ENCODE assay signal across 9 cellular contexts in the genomic region with DNA sequence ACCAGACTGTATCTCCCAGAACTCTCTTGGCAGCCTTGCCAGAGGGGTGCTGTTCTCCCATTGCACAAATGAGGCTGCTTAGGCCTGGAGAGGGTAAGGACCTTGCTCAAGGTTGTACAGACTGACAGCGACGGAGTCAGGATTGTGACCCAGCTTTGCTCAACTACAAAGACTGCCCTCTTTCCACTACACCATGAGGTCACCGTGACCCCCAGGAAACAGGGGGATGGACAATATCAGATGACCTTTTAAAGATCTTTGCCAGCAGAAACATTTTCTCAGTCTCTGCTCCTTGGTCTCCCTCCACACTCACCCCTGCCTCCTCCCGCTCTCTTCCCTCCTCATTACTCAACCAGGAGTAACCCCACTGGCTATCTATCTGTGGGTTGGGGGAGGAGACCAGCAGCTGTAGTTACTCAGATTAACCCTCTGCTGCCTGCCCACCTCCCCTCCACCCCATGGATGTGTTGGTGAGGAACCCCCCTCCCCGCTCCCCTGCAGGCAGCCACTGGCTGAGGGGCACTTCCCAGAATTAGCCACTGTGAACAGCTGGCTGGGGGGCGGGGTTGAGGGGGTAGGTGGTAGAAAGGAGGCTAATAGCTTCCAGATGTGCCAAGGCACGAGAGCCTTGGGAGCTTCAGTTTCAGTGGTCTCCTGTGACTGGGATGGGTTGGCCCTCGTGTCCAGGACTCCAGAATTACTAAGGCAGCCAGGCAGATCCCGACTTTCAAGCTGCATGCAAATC. TPM values are rescaled to one million over a fixed set of nuclear protein-coding genes. Genes with fewer than 3 reads are reported as not detected.
DNase-seq lines count a peak whose midpoint lies in the region; ATAC-seq and TF ChIP-seq lines count a peak whose summit lies in the region.
"Had no signal": no experiment of that assay in that cellular context is flagged by ENCODE, and none has a peak within 500 bp of the region (broad histone marks: within the 10 kb centered on the region; RNA-seq: fewer than 3 reads in every experiment).

No MANE protein-coding gene starts in this region.

- intact Hi-C loops in esophagus muscularis mucosa (cut with DNase I) = no loop called here

- H3K9me3 ChIP-seq in neuronal stem cell (replicated peaks in 1 of 2; ENCODE audit: control insufficient read depth in 2 of 2, insufficient read depth in 1 of 2, low read depth in 1 of 2, low read length in 2 of 2) = no peaks in the 10 kb centered on the region
- H3K9me3 ChIP-seq in esophagus muscularis mucosa = no peaks in the 10 kb centered on the region
- H3K9me3 ChIP-seq: prostate gland had no signal

- peak overlapping the region; percentile 67 for H2BK5ac ChIP-seq in neuronal stem cell (ENCODE audit: low read length)

- H3K18ac ChIP-seq in neuronal stem cell (ENCODE audit: low read length) = peak overlapping the region; percentile 61

- TF ChIP-seq EP300 in esophagus muscularis mucosa (IDR thresholded peaks at IDR 0.05) = no peak

- no peak overlapping the region for H4K91ac ChIP-seq in neuronal stem cell (ENCODE audit: low read depth, low read length, poor library complexity)

- no CpG with 5 or more reads among the region's 9 CpGs for WGBS in neuronal stem cell (ENCODE audit: extremely low coverage in 2 of 2, insufficient read length in 2 of 2, insufficient replicate concordance in 1 of 2), 2 donors
- 76% methylated on average over 7 of the region's 9 CpGs for WGBS in esophagus muscularis mucosa

- H3K36me3 ChIP-seq in neuronal stem cell (replicated peaks in 1 of 2; ENCODE audit: control insufficient read depth in 2 of 2, insufficient read depth in 2 of 2, low read length in 2 of 2) = no peaks in the 10 kb centered on the region
- H3K36me3 ChIP-seq in esophagus muscularis mucosa = no peaks in the 10 kb centered on the region
- H3K36me3 ChIP-seq: prostate gland had no signal

- no peak overlapping the region for H3K4ac ChIP-seq in neuronal stem cell (ENCODE audit: low read length)

- peak overlapping the region; percentile 1 for H3K14ac ChIP-seq in neuronal stem cell (ENCODE audit: low read length)

- H2AFZ ChIP-seq in neuronal stem cell (ENCODE audit: low read length) = peak overlapping the region; percentile 3

- DNase-seq in SK-N-DZ (ENCODE audit: low spot score) = peak; percentile 71
- DNase-seq in neuronal stem cell (ENCODE audit: low spot score) = no peak
- no peak for DNase-seq in esophagus muscularis mucosa (ENCODE audit: extremely low spot score)
- no peak for DNase-seq in dermis blood vessel endothelial cell
- no peak for DNase-seq in GDM1 (lab: John Stamatoyannopoulos, UW)
- no peak for DNase-seq in HCEC 1CT

- H3K27me3 ChIP-seq in neuronal stem cell (ENCODE audit: control insufficient read depth in 3 of 3, insufficient read depth in 3 of 3, low read depth in 1 of 3, low read length in 3 of 3) (peaks cover 0 to 14% (median 0%) of the 10 kb centered on the region in 3 experiments), esophagus muscularis mucosa (no peaks in the 10 kb centered on the region)

- TF ChIP-seq CTCF in esophagus muscularis mucosa (IDR thresholded peaks at IDR 0.05) = no peak

- H3K4me1 ChIP-seq in neuronal stem cell (ENCODE audit: control insufficient read depth in 2 of 2, insufficient read depth in 1 of 2, low read depth in 1 of 2, low read length in 2 of 2) = peaks cover 11 to 12% of the 10 kb centered on the region in 2 donors
- peaks cover 19 to 30% (median 28%) of the 10 kb centered on the region in 4 donors for H3K4me1 ChIP-seq in esophagus muscularis mucosa

- H2AK5ac ChIP-seq in neuronal stem cell (ENCODE audit: low read depth, low read length) = peak overlapping the region; percentile 72

- no peak overlapping the region for H3K23ac ChIP-seq in neuronal stem cell (ENCODE audit: low read depth, low read length, poor library complexity)

- H2BK12ac ChIP-seq in neuronal stem cell (ENCODE audit: low read length) = no peak overlapping the region

- peak overlapping the region; percentile 1 for H2BK120ac ChIP-seq in neuronal stem cell (ENCODE audit: low read depth, low read length)

- no peak overlapping the region for H3K4me2 ChIP-seq in neuronal stem cell (ENCODE audit: insufficient read depth, low read length, poor library complexity, severe bottlenecking)

- no peak overlapping the region for H4K8ac ChIP-seq in neuronal stem cell (ENCODE audit: low read depth, low read length)

- H3K9ac ChIP-seq in neuronal stem cell (ENCODE audit: low read depth, low read length, poor library complexity) = no peak overlapping the region

- H3K4me3 ChIP-seq in neuronal stem cell (ENCODE audit: low read length in 2 of 2) (no peak overlapping the region), esophagus muscularis mucosa (no peak overlapping the region)
- H3K4me3 ChIP-seq: prostate gland had no signal

- H2BK15ac ChIP-seq in neuronal stem cell (ENCODE audit: low read length) = peak overlapping the region; percentile 54

- ATAC-seq in GM19025 (IDR thresholded peaks at IDR 0.05; ENCODE audit: low read depth, unreplicated experiment) (peak; percentile 19), HG02870 (IDR thresholded peaks at IDR 0.05; ENCODE audit: unreplicated experiment) (peak; percentile 13)

- no peak for TF ChIP-seq POLR2A in esophagus muscularis mucosa (IDR thresholded peaks at IDR 0.05; ENCODE audit: low read depth)

- H3K79me1 ChIP-seq in neuronal stem cell (ENCODE audit: low read depth, low read length) = no peaks in the 10 kb centered on the region

- H3K27ac ChIP-seq in neuronal stem cell (replicated peaks; ENCODE audit: low read length) = no peak overlapping the region
- peak overlapping the region in 1 of 4 donors; percentile 60 for H3K27ac ChIP-seq in esophagus muscularis mucosa (replicated peaks in 1 of 4)
- H3K27ac ChIP-seq: prostate gland had no signal

RNA-seq across cellular contexts. Expression of a gene that starts 26.9 kb away (rescaled TPM):
- polyA plus RNA-seq in SK-N-DZ (2014; cell fraction: cytosol; rRNA removed) = 37.9 and 45.6 TPM in 2 replicates
- polyA plus RNA-seq in SK-N-DZ (2014; cell fraction: nucleus; rRNA removed) = 20.9 and 27.9 TPM in 2 replicates
- polyA plus RNA-seq in neuronal stem cell (2013, experiment 1 of 2) = 52.5 TPM
- polyA plus RNA-seq in neuronal stem cell (2013, experiment 2 of 2) = 51.4 TPM
- total RNA-seq in esophagus muscularis mucosa (10 to 100 TPM; 30.7 to 47.4 (median 37.1) TPM), dermis blood vessel endothelial cell (44.2 and 57.1 TPM in 2 replicates)

RNA-seq across cellular contexts. Expression of a gene that starts 55.5 kb away (rescaled TPM):
- 25.1 and 28.9 TPM in 2 replicates for polyA plus RNA-seq in SK-N-DZ (2014; cell fraction: cytosol; rRNA removed)
- polyA plus RNA-seq in SK-N-DZ (2014; cell fraction: nucleus; rRNA removed) = 138 and 142 TPM in 2 replicates
- 29.0 TPM for polyA plus RNA-seq in neuronal stem cell (2013, experiment 1 of 2)
- 29.1 TPM for polyA plus RNA-seq in neuronal stem cell (2013, experiment 2 of 2)
- total RNA-seq in esophagus muscularis mucosa (10 to 100 TPM; 39.2 to 58.5 (median 45.0) TPM), dermis blood vessel endothelial cell (5.8 and 10.9 TPM in 2 replicates)
